In the genomic region with DNA sequence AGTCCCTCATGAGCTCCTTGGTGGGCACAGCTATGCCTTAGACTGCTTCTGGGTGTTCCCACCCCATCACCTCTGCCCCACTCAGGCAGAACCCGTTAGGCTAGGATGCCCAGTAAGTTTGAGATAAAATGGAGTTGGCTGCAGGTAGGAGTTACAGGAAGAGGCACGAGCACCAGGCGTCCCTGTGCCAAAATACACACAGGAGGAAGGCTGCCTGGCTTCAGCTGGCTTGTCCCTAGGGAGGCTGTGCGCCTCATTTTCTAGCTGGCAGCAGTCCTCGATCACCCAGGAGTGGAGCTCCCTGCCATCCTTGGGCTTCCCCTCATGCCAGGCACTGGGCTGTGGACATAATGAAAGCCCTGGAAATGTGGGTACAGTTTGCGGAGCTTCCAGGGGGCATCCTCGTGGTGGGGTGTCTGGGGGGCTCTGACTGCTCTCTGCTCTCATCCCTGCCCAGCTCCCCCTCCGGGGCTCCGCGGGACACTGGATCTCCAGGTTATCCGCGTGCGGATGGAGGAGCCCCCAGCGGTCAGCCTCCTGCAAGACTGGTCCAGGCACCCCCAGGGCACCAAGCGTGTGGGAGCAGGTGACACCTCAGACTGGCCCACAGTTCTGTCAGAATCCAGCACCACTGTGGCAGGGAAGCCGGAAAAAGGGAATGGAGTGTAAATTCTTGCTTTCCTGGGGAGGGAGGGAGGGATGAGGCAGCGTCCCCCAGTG, we compare ENCODE assay signal across 17 cellular contexts. TPM values are rescaled to one million over a fixed set of nuclear protein-coding genes. Genes with fewer than 3 reads are reported as not detected.
A peak's percentile ranks its signal among the peaks of the same experiment; 100 is the strongest.
DNase-seq lines count a peak whose midpoint lies in the region; ATAC-seq and TF ChIP-seq lines count a peak whose summit lies in the region.
"Had no signal": no experiment of that assay in that cellular context is flagged by ENCODE, and none has a peak within 500 bp of the region (broad histone marks: within the 10 kb centered on the region; RNA-seq: fewer than 3 reads in every experiment).

No MANE protein-coding gene starts in this region.

- over 99% methylated on average over 16 of the region's 17 CpGs for WGBS in mesenchymal stem cell

- H3K79me1 ChIP-seq in mesenchymal stem cell (replicated peaks; ENCODE audit: low read length, poor library complexity, severe bottlenecking) = peaks cover 23% of the 10 kb centered on the region

- ATAC-seq in GM23338 (no peak), T-helper 17 cell (no peak), GM19035 (IDR thresholded peaks at IDR 0.05; ENCODE audit: unreplicated experiment) (no peak), GM18519 (IDR thresholded peaks at IDR 0.05; ENCODE audit: low FRiP score, unreplicated experiment) (no peak)
- ATAC-seq: GM12878 had no signal

- no peak overlapping the region for H2BK12ac ChIP-seq in mesenchymal stem cell (ENCODE audit: low read length in 2 of 2)

- DNase-seq in GM23338 (ENCODE audit: low spot score) (no peak), NCI-H1436 treated with DMSO at 0.1 percent for 48 hours (lab: John Stamatoyannopoulos, UW) (peak; percentile 36), T-helper 17 cell (no peak), mesenchymal stem cell (no peak), HFFc6 (no peak)
- DNase-seq: AML-193; CD4-positive, alpha-beta T cell; DMS79; GM23248; NCI-H1694; NCI-H345; Right ventricle myocardium superior; SK-N-SH; T-helper 1 cell had no signal

- H3K27ac ChIP-seq in GM23338 (ENCODE audit: low read depth) (peak overlapping the region; percentile 66; the same call in 1 of the 2 replicates), mesenchymal stem cell (ENCODE audit: low read length, poor library complexity, severe bottlenecking) (no peak overlapping the region)
- H3K27ac ChIP-seq: GM23248 had no signal

- H3K4me3 Mint-ChIP-seq in GM23338 (no peak overlapping the region), T-helper 17 cell (no peak overlapping the region), HFFc6 (no peak overlapping the region)
- H3K4me3 Mint-ChIP-seq: CD4-positive, alpha-beta T cell had no signal

- H2AFZ ChIP-seq in GM23338 (no peak overlapping the region), mesenchymal stem cell (ENCODE audit: low read depth, low read length) (no peak overlapping the region)
- H2AFZ ChIP-seq: GM23248 had no signal

- peaks cover 19% of the 10 kb centered on the region for H4K20me1 ChIP-seq in GM23338 (replicated peaks; ENCODE audit: insufficient read depth)

- peaks cover 11% of the 10 kb centered on the region; the same call in 1 of the 2 replicates for H3K4me1 ChIP-seq in GM23338 (ENCODE audit: insufficient read depth)
- H3K4me1 ChIP-seq in mesenchymal stem cell (ENCODE audit: control insufficient read depth, insufficient read depth, low read depth, low read length) = no peaks in the 10 kb centered on the region

- H3K4me2 ChIP-seq in GM23338 = no peak overlapping the region
- no peak overlapping the region for H3K4me2 ChIP-seq in mesenchymal stem cell (ENCODE audit: low read length, poor library complexity, severe bottlenecking)
- H3K4me2 ChIP-seq: SK-N-SH had no signal

- no peaks in the 10 kb centered on the region; the same call in 1 of the 2 replicates for H3K79me2 ChIP-seq in GM23338 (replicated peaks; ENCODE audit: insufficient read depth)

- H3K9ac ChIP-seq in mesenchymal stem cell (ENCODE audit: low read length) = no peak overlapping the region
- H3K9ac ChIP-seq: GM23248, SK-N-SH had no signal

- no peak overlapping the region for H4K91ac ChIP-seq in mesenchymal stem cell (ENCODE audit: low read length)

- no peak overlapping the region for H3K4ac ChIP-seq in mesenchymal stem cell (ENCODE audit: low read depth in 1 of 2, low read length in 2 of 2)

- H3K4me1 Mint-ChIP-seq in GM23338 (peaks cover 16% of the 10 kb centered on the region), T-helper 17 cell (peaks cover 7% of the 10 kb centered on the region), HFFc6 (ENCODE audit: low read depth) (no peaks in the 10 kb centered on the region)

- peaks cover 18% of the 10 kb centered on the region for H3K27me3 Mint-ChIP-seq in GM23338 (ENCODE audit: insufficient read depth, low read depth, poor library complexity)
- H3K27me3 Mint-ChIP-seq in T-helper 17 cell = no peaks in the 10 kb centered on the region
- no peaks in the 10 kb centered on the region for H3K27me3 Mint-ChIP-seq in HFFc6 (ENCODE audit: insufficient read depth)
- H3K27me3 Mint-ChIP-seq: CD4-positive, alpha-beta T cell had no signal

- H3F3A ChIP-seq in GM23338 (replicated peaks; ENCODE audit: low read depth) = peaks cover 16% of the 10 kb centered on the region

- no peak overlapping the region for H2BK15ac ChIP-seq in mesenchymal stem cell (ENCODE audit: low read depth, poor library complexity, severe bottlenecking)

- H3K9me3 Mint-ChIP-seq in GM23338 = no peaks in the 10 kb centered on the region
- H3K9me3 Mint-ChIP-seq in HFFc6 = no peaks in the 10 kb centered on the region
- H3K9me3 Mint-ChIP-seq: CD4-positive, alpha-beta T cell had no signal

- TF ChIP-seq CTCF in GM23338 (conservative IDR thresholded peaks at IDR 0.05; ENCODE audit: low read depth in 2 of 2) (no peak), HFFc6 (IDR thresholded peaks at IDR 0.05) (no peak)

- peak overlapping the region; percentile 13 for H4K8ac ChIP-seq in mesenchymal stem cell (ENCODE audit: low read length)

- no peak overlapping the region for H2BK5ac ChIP-seq in mesenchymal stem cell (ENCODE audit: low read depth, low read length, poor library complexity, severe bottlenecking)

- H3K36me3 Mint-ChIP-seq in GM23338 (ENCODE audit: low read depth) = peaks cover 57% of the 10 kb centered on the region
- H3K36me3 Mint-ChIP-seq in T-helper 17 cell (ENCODE audit: low read depth) = peaks cover 8% of the 10 kb centered on the region
- H3K36me3 Mint-ChIP-seq in HFFc6 (ENCODE audit: low read depth) = peaks cover 28% of the 10 kb centered on the region

- H3K18ac ChIP-seq in mesenchymal stem cell (ENCODE audit: low read depth in 1 of 2, low read length in 2 of 2) = no peak overlapping the region

- no peak overlapping the region for H2AK5ac ChIP-seq in mesenchymal stem cell (ENCODE audit: low read length, severe bottlenecking)

- H2BK120ac ChIP-seq in mesenchymal stem cell (ENCODE audit: low read depth, low read length) = no peak overlapping the region

- no peaks in the 10 kb centered on the region for H3K9me2 ChIP-seq in GM23338 (ENCODE audit: insufficient read depth)
- H3K9me2 ChIP-seq: SK-N-SH had no signal

- H3K9me3 ChIP-seq in T-helper 17 cell (ENCODE audit: control insufficient read depth, low read length, poor library complexity, severe bottlenecking) (no peaks in the 10 kb centered on the region), mesenchymal stem cell (ENCODE audit: control insufficient read depth, low read length) (no peaks in the 10 kb centered on the region)
- H3K9me3 ChIP-seq: SK-N-SH had no signal

- no peak overlapping the region for H3K4me3 ChIP-seq in GM23338
- H3K4me3 ChIP-seq in mesenchymal stem cell (ENCODE audit: insufficient read depth in 1 of 2, low read depth in 1 of 2, low read length in 2 of 2) = no peak overlapping the region
- H3K4me3 ChIP-seq: GM12878, GM23248 had no signal

- H3K27ac Mint-ChIP-seq in GM23338 (no peak overlapping the region; the same call in 1 of the 2 replicates), T-helper 17 cell (peak overlapping the region; percentile 39), HFFc6 (no peak overlapping the region)
- H3K27ac Mint-ChIP-seq: CD4-positive, alpha-beta T cell had no signal

- H3K27me3 ChIP-seq in GM23338 (ENCODE audit: insufficient read depth) (no peaks in the 10 kb centered on the region), mesenchymal stem cell (ENCODE audit: control insufficient read depth in 1 of 2, insufficient read depth in 1 of 2, low read length in 2 of 2) (no peaks in the 10 kb centered on the region)

- peaks cover 43% of the 10 kb centered on the region for H3K36me3 ChIP-seq in GM23338 (ENCODE audit: insufficient read depth)
- H3K36me3 ChIP-seq in mesenchymal stem cell (ENCODE audit: control insufficient read depth in 1 of 2, insufficient read depth in 2 of 2, low read depth in 1 of 2, low read length in 2 of 2) = peaks cover 55 to 72% of the 10 kb centered on the region in 2 experiments

- no peak overlapping the region for H3K14ac ChIP-seq in mesenchymal stem cell (ENCODE audit: low read length in 2 of 2)

- no peak overlapping the region for H3K23ac ChIP-seq in mesenchymal stem cell (ENCODE audit: low read length in 2 of 2)

TF ChIP-seq in GM23338, 12 proteins besides CTCF, POLR2A, EP300 and RAD21 (continues in another document):
- no peak for TF ChIP-seq ZNF114 (CRISPR knock-in tag; IDR thresholded peaks at IDR 0.05)
- TF ChIP-seq CREB1 (CRISPR knock-in tag; IDR thresholded peaks at IDR 0.05; ENCODE audit: low read depth) = no peak
- TF ChIP-seq EZH2 (IDR thresholded peaks at IDR 0.05; ENCODE audit: low read depth, unreplicated experiment) = no peak
- no peak for TF ChIP-seq NANOG (IDR thresholded peaks at IDR 0.05; ENCODE audit: borderline replicate concordance)

RNA-seq across cellular contexts. Expression of a gene that starts 12.3 kb away (rescaled TPM):
- 42.6 and 45.9 TPM in 2 replicates for total RNA-seq in GM23338 (2014; rRNA removed; shearing (Covaris generic))
- 15.8 and 18.7 TPM in 2 replicates for polyA plus RNA-seq in GM23338 (2016; fragmentation: Nextera tagmentation; extraction: Ambion mirVana)
- total RNA-seq in T-helper 17 cell = 10 to 100 TPM; 44.6 to 53.5 TPM
- 20.0 TPM for polyA plus RNA-seq in mesenchymal stem cell (2013, experiment 1 of 2)
- polyA plus RNA-seq in mesenchymal stem cell (2013, experiment 2 of 2) = 19.8 TPM
- total RNA-seq in HFFc6 (2021; fragmentation: NEBNext Ultra II Directional; extraction: Animal tissue kit (Norgen Biotek cat#: 25700)) = 10 to 100 TPM; 26.4 to 29.9 (median 27.9) TPM

RNA-seq across cellular contexts. Expression of a gene that starts 13.4 kb away (rescaled TPM):
- total RNA-seq in GM23338 (2014; rRNA removed; shearing (Covaris generic)) = 65.5 and 84.7 TPM in 2 replicates
- 9.4 and 12.9 TPM in 2 replicates for polyA plus RNA-seq in GM23338 (2016; fragmentation: Nextera tagmentation; extraction: Ambion mirVana)
- 1 to 10 TPM; 8.5 to 9.4 TPM for total RNA-seq in T-helper 17 cell
- 35.3 TPM for polyA plus RNA-seq in mesenchymal stem cell (2013, experiment 1 of 2)
- polyA plus RNA-seq in mesenchymal stem cell (2013, experiment 2 of 2) = 35.1 TPM
- total RNA-seq in HFFc6 (2021; fragmentation: NEBNext Ultra II Directional; extraction: Animal tissue kit (Norgen Biotek cat#: 25700)) = 10 to 100 TPM; 24.7 to 31.7 (median 29.5) TPM

RNA-seq across cellular contexts. Expression of a gene that starts 58.1 kb away (rescaled TPM):
- total RNA-seq in GM23338 (2014; rRNA removed; shearing (Covaris generic)) = 32.1 and 36.6 TPM in 2 replicates
- polyA plus RNA-seq in GM23338 (2016; fragmentation: Nextera tagmentation; extraction: Ambion mirVana) = 8.3 and 8.5 TPM in 2 replicates
- total RNA-seq in T-helper 17 cell = 1 to 10 TPM; 1.1 to 1.9 TPM
- 15.0 TPM for polyA plus RNA-seq in mesenchymal stem cell (2013, experiment 1 of 2)
- 15.0 TPM for polyA plus RNA-seq in mesenchymal stem cell (2013, experiment 2 of 2)
- total RNA-seq in HFFc6 (2021; fragmentation: NEBNext Ultra II Directional; extraction: Animal tissue kit (Norgen Biotek cat#: 25700)) = 10 to 100 TPM; 18.4 to 21.0 (median 19.5) TPM

Comparison
In these comparisons a context has a peak if more than half of its experiments do, and no peak if none do; other contexts are left out.
1. RNA of a gene that starts 58.1 kb away (total RNA-seq): 32.1 to 36.6 TPM in GM23338 and 18.4 to 21.0 TPM in HFFc6; 1.1 to 1.9 TPM in T-helper 17 cell; every median in the first group is over 4 times any median in the second.